8 cellular contexts compared by ENCODE assay signal in genomic region chr1:156421062-156421938, GRCh38. TPM values are rescaled to one million over a fixed set of nuclear protein-coding genes. Genes with fewer than 3 reads are reported as not detected.
DNase-seq lines count a peak whose midpoint lies in the region; TF ChIP-seq lines count a peak whose summit lies in the region.

No MANE protein-coding gene starts in this region.

- H3K9me3 ChIP-seq in WERI-Rb-1 (ENCODE audit: severe bottlenecking): no peaks in the 10 kb centered on the region
- H3K9me3 ChIP-seq in mammary epithelial cell (replicated peaks; ENCODE audit: insufficient read depth, low read length): no peaks in the 10 kb centered on the region

- no peaks in the 10 kb centered on the region for H4K20me1 ChIP-seq in mammary epithelial cell (ENCODE audit: insufficient read depth, low read length)

- no peaks in the 10 kb centered on the region for H3K36me3 Mint-ChIP-seq in HFFc6 (ENCODE audit: low read depth)

- H3K9ac ChIP-seq in mammary epithelial cell (ENCODE audit: insufficient read depth, low read length): no peak overlapping the region

- no peak overlapping the region for H3K27ac ChIP-seq in WERI-Rb-1
- no peak overlapping the region for H3K27ac ChIP-seq in mammary epithelial cell (ENCODE audit: insufficient read depth, low read depth, low read length)

- WGBS in mammary epithelial cell (ENCODE audit: low coverage, missing lambda C conversion rate): 7% methylated on average over 20 of the region's 69 CpGs

- dilution Hi-C loops in mammary epithelial cell (cut with HindIII; ENCODE audit: low sequenced_read_pairs): no loop called here

- DNase-seq in ELR (ENCODE audit: low read depth) (peak; percentile 69), HFFc6 (peak; percentile 33), NCI-H1694 treated with DMSO at 0.1 percent for 48 hours (lab: John Stamatoyannopoulos, UW) (peak; percentile 98), WERI-Rb-1 (peak; percentile 94), mammary epithelial cell (peak; percentile 70), inferior parietal cortex (ENCODE audit: extremely low spot score) (peak; percentile 91), RKO (ENCODE audit: low spot score) (no peak)
- peak; percentile 69 for DNase-seq in stimulated activated CD4-positive, alpha-beta T cell treated with anti-CD3 and anti-CD28 coated beads, Interleukin-12 subunit alpha, Interleukin-12 subunit beta, amount 100 ng/mL, for 4 hours

- TF ChIP-seq CTCF in HFFc6 (IDR thresholded peaks at IDR 0.05): no peak
- TF ChIP-seq CTCF in WERI-Rb-1 (IDR thresholded peaks at IDR 0.05; ENCODE audit: low read depth, low read length): no peak
- no peak for TF ChIP-seq CTCF in mammary epithelial cell (conservative IDR thresholded peaks at IDR 0.05 in 1 of 2, IDR thresholded peaks at IDR 0.05 in 1 of 2; ENCODE audit: extremely low read depth in 1 of 2, insufficient read depth in 1 of 2, low read depth in 1 of 2, low read length in 2 of 2)

- peak overlapping the region; percentile 91 for H3K4me2 ChIP-seq in mammary epithelial cell (ENCODE audit: insufficient read depth, low read depth, low read length)

- no peaks in the 10 kb centered on the region for H3K9me3 Mint-ChIP-seq in HFFc6

- no TSS peak for BruUV-seq in mammary epithelial cell (replicated peaks; lab: Mats Ljungman, UMichigan)

- no peaks in the 10 kb centered on the region for H3K4me1 Mint-ChIP-seq in HFFc6 (ENCODE audit: low read depth)

- intact Hi-C loops in mammary epithelial cell (cut with micrococcal nuclease): loop anchor here (2.0 kb wide), 1 partner anchor 20 kb away; no protein-coding TSS in a partner anchor

- H3K36me3 ChIP-seq in WERI-Rb-1: no peaks in the 10 kb centered on the region
- H3K36me3 ChIP-seq in mammary epithelial cell (ENCODE audit: insufficient read depth, low read length): no peaks in the 10 kb centered on the region

- peaks cover 11% of the 10 kb centered on the region for H3K4me1 ChIP-seq in mammary epithelial cell (ENCODE audit: insufficient read depth, low read length)

- H3K27me3 Mint-ChIP-seq in HFFc6 (ENCODE audit: insufficient read depth): peaks cover 75% of the 10 kb centered on the region

- in situ Hi-C loops in mammary epithelial cell (cut with MboI; ENCODE audit: low sequenced_read_pairs in 2 of 2): no loop called here

- H3K4me3 ChIP-seq in WERI-Rb-1 (ENCODE audit: low read depth, low read length) (peak overlapping the region; percentile 36), mammary epithelial cell (replicated peaks in 1 of 3; ENCODE audit: insufficient read depth in 1 of 3, low read depth in 2 of 3, low read length in 3 of 3) (peak overlapping the region in 2 of 3 experiments; percentile 39)

- peak overlapping the region; percentile 65 for H2AFZ ChIP-seq in mammary epithelial cell (ENCODE audit: low read depth, low read length)

- peaks cover 88% of the 10 kb centered on the region for H3K27me3 ChIP-seq in WERI-Rb-1 (ENCODE audit: insufficient read depth, low read depth, severe bottlenecking)
- H3K27me3 ChIP-seq in mammary epithelial cell (ENCODE audit: insufficient read depth, low read length): peaks cover 21% of the 10 kb centered on the region

- H3K4me3 Mint-ChIP-seq in HFFc6: peak overlapping the region; percentile 54; the same call in 1 of the 2 replicates

- H3K79me2 ChIP-seq in mammary epithelial cell (ENCODE audit: insufficient read depth, low read length): no peaks in the 10 kb centered on the region

- no peak overlapping the region for H3K27ac Mint-ChIP-seq in HFFc6

- CTCF ChIA-PET in mammary epithelial cell (lab: Charles Lee; ENCODE audit: low non-redundant PET): interaction anchor here (0.5 kb wide), 1 partner anchor 24 kb away, joined by 14 read pairs; no protein-coding TSS in a partner anchor

RNA-seq across cellular contexts. Expression of gene RHBG, which starts 52.3 kb away (rescaled TPM):
- total RNA-seq in HFFc6 (2021; fragmentation: NEBNext Ultra II Directional; extraction: Animal tissue kit (Norgen Biotek cat#: 25700)): not detected
- not detected for total RNA-seq in mammary epithelial cell
- polyA plus RNA-seq in mammary epithelial cell: not detected
- polyA minus RNA-seq in mammary epithelial cell: not detected
